ENCODE assay signal across 2 cellular contexts in the genomic region with DNA sequence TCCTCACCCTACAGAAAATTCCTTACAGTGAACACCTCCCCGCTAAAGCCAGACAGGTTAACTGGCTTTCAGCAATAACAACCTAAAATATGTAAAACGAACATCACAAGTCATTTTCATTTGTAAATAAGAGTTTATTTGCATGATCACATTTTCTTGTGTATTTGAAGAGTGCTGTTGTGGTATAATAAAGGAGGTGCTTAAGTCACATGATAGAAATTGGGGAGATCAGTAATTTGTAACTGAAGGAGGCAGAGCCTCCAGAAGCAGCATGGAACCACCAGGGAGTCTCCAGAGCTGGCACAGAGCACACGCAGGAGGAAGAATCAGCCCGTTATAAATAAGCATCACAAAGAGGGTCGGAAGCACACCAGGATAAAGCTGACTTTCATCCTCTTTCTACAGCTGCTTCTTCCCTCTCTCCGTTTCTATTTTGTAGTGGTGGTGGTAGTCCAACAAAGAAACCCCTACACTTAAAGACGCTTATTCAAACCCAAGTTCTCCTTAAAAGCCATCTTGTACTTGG.
TF ChIP-seq lines count a peak whose summit lies in the region.

No MANE protein-coding gene starts in this region.

TF ChIP-seq in GM23338, 12 proteins besides CTCF, POLR2A, EP300 and RAD21:
- TF ChIP-seq NANOG (IDR thresholded peaks at IDR 0.05; ENCODE audit: borderline replicate concordance) (peak; percentile 56; the same call in 1 of the 2 replicates), ZNF462 (CRISPR knock-in tag; IDR thresholded peaks at IDR 0.05) (0 out of 2 replicates have a peak, but pooled peaks have one; percentile 12), EZH2 (IDR thresholded peaks at IDR 0.05; ENCODE audit: low read depth, unreplicated experiment) (no peak), ZNF331 (CRISPR knock-in tag; IDR thresholded peaks at IDR 0.05; ENCODE audit: low read depth) (no peak), ZNF114 (CRISPR knock-in tag; IDR thresholded peaks at IDR 0.05) (no peak)
- TF ChIP-seq, protein P1, sequence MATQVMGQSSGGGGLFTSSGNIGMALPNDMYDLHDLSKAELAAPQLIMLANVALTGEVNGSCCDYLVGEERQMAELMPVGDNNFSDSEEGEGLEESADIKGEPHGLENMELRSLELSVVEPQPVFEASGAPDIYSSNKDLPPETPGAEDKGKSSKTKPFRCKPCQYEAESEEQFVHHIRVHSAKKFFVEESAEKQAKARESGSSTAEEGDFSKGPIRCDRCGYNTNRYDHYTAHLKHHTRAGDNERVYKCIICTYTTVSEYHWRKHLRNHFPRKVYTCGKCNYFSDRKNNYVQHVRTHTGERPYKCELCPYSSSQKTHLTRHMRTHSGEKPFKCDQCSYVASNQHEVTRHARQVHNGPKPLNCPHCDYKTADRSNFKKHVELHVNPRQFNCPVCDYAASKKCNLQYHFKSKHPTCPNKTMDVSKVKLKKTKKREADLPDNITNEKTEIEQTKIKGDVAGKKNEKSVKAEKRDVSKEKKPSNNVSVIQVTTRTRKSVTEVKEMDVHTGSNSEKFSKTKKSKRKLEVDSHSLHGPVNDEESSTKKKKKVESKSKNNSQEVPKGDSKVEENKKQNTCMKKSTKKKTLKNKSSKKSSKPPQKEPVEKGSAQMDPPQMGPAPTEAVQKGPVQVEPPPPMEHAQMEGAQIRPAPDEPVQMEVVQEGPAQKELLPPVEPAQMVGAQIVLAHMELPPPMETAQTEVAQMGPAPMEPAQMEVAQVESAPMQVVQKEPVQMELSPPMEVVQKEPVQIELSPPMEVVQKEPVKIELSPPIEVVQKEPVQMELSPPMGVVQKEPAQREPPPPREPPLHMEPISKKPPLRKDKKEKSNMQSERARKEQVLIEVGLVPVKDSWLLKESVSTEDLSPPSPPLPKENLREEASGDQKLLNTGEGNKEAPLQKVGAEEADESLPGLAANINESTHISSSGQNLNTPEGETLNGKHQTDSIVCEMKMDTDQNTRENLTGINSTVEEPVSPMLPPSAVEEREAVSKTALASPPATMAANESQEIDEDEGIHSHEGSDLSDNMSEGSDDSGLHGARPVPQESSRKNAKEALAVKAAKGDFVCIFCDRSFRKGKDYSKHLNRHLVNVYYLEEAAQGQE (IDR thresholded peaks at IDR 0.05; ENCODE audit: unreplicated experiment), result no peak

TF ChIP-seq in H1, 55 proteins besides CTCF, POLR2A, EP300 and RAD21:
- TF ChIP-seq SAP30 (IDR thresholded peaks at IDR 0.05; ENCODE audit: insufficient read depth, insufficient replicate concordance, low read length), result no peak
- TF ChIP-seq TEAD4 (IDR thresholded peaks at IDR 0.05; ENCODE audit: low read depth, low read length), result no peak
- no peak for TF ChIP-seq CBX8 (IDR thresholded peaks at IDR 0.05; ENCODE audit: borderline replicate concordance, low read depth, low read length)
- no peak for TF ChIP-seq SIN3A (conservative IDR thresholded peaks at IDR 0.05 in 1 of 2, IDR thresholded peaks at IDR 0.05 in 1 of 2; ENCODE audit: low read depth in 1 of 2, low read length in 2 of 2)
- no peak for TF ChIP-seq RFX5 (IDR thresholded peaks at IDR 0.05; ENCODE audit: borderline replicate concordance, low read depth, low read length)
- TF ChIP-seq CREB1 (IDR thresholded peaks at IDR 0.05), result no peak
- TF ChIP-seq TCF12 (IDR thresholded peaks at IDR 0.05; ENCODE audit: low read depth, low read length), result no peak
- TF ChIP-seq FOSL1 (IDR thresholded peaks at IDR 0.05; ENCODE audit: insufficient read depth, low read depth, low read length), result no peak
- no peak for TF ChIP-seq E2F6 (IDR thresholded peaks at IDR 0.05)
- no peak for TF ChIP-seq TAF7 (optimal IDR thresholded peaks at IDR 0.05; ENCODE audit: borderline replicate concordance, low read depth, low read length)
- TF ChIP-seq EZH2 (IDR thresholded peaks at IDR 0.05; ENCODE audit: low read depth, low read length, severe bottlenecking), result no peak
- no peak for TF ChIP-seq NANOG (IDR thresholded peaks at IDR 0.05; ENCODE audit: insufficient read depth, low read depth, low read length, poor library complexity, severe bottlenecking)
- TF ChIP-seq, protein P2, sequence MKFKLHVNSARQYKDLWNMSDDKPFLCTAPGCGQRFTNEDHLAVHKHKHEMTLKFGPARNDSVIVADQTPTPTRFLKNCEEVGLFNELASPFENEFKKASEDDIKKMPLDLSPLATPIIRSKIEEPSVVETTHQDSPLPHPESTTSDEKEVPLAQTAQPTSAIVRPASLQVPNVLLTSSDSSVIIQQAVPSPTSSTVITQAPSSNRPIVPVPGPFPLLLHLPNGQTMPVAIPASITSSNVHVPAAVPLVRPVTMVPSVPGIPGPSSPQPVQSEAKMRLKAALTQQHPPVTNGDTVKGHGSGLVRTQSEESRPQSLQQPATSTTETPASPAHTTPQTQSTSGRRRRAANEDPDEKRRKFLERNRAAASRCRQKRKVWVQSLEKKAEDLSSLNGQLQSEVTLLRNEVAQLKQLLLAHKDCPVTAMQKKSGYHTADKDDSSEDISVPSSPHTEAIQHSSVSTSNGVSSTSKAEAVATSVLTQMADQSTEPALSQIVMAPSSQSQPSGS (IDR thresholded peaks at IDR 0.05; ENCODE audit: low read length), result no peak
- no peak for TF ChIP-seq SRF (IDR thresholded peaks at IDR 0.05; ENCODE audit: low read depth, low read length)
TF ChIP-seq in H1: peak in this region for 0.
